18 cellular contexts compared by ENCODE assay signal in the genomic region with DNA sequence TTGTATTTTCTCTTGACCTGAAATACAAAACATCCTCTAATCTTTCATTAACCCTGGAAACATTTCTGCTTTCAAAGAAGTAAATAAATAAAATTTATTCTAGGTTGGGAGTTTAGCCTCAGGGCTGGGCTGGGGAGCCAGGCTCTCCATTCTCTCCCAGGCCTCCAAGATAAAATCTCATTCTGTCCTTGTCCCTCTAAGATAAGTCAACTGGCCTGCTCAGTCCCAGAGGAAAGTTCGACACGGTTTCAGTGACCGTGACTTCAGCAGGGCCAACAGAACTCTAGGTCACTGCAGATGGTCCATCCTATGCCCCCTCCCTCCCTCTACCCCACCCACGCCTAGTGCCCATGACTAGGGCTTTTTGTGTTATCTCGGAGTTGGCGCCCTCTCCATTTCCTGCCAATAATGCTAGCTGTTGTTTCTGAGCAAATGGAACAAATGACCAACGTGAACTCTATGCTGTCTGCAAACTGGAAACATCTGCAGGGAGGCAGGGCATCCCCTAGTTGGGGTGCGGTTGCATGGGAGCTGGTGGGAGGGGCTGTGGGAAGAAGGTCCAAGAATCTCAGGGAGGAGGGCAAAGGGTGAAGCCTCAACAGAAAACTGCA. TPM values are rescaled to one million over a fixed set of nuclear protein-coding genes. Genes with fewer than 3 reads are reported as not detected.
DNase-seq lines count a peak whose midpoint lies in the region; ATAC-seq and TF ChIP-seq lines count a peak whose summit lies in the region.
"Had no signal": no experiment of that assay in that cellular context is flagged by ENCODE, and none has a peak within 500 bp of the region (broad histone marks: within the 10 kb centered on the region; RNA-seq: fewer than 3 reads in every experiment).

No MANE protein-coding gene starts in this region.

- no peak for TF ChIP-seq POLR2A in heart left ventricle (IDR thresholded peaks at IDR 0.05)

- no peaks in the 10 kb centered on the region for H3K9me3 Mint-ChIP-seq in CD14-positive monocyte
- H3K9me3 Mint-ChIP-seq: activated CD4-positive, alpha-beta memory T cell treated with anti-CD3 and anti-CD28 coated beads for 36 hours; natural killer cell treated with Interleukin-12 subunit alpha and Interleukin-12 subunit beta and Interleukin-15 and Interleukin-18, amount 100 ng/mL, for 72 hours had no signal

- peaks cover 29% of the 10 kb centered on the region for H3K4me1 Mint-ChIP-seq in CD14-positive monocyte

- WGBS in heart left ventricle, 4 donors: 52 to 62% (median 56%) methylated on average over 8 of the region's 8 CpGs

- no peak for ATAC-seq in heart left ventricle
- no peak for ATAC-seq in HG02623 (IDR thresholded peaks at IDR 0.05; ENCODE audit: unreplicated experiment)
- no peak for ATAC-seq in HG03039 (IDR thresholded peaks at IDR 0.05; ENCODE audit: unreplicated experiment)
- ATAC-seq: natural killer cell treated with Interleukin-12 subunit alpha and Interleukin-12 subunit beta and Interleukin-15 and Interleukin-18, amount 100 ng/mL, for 72 hours had no signal

- H3K27ac ChIP-seq in heart left ventricle (peak overlapping the region in 7 of 12 donors; percentile 23 to 96 (median 48)), substantia nigra (ENCODE audit: low read depth, low read length, poor library complexity, severe bottlenecking) (peak overlapping the region; percentile 50)

- intact Hi-C loops in heart left ventricle (cut with DNase I): loop anchor here in 3 of 10 donors (10.0 kb wide), 2 partner anchors 81 to 111 kb away; no protein-coding TSS in a partner anchor
- intact Hi-C loops in cardiac septum (cut with DNase I): loop anchor here (10.0 kb wide), 1 partner anchor 111 kb away; no protein-coding TSS in a partner anchor
- intact Hi-C loops in CD14-positive monocyte (cut with micrococcal nuclease): no loop called here

- no peaks in the 10 kb centered on the region for H3K36me3 Mint-ChIP-seq in CD14-positive monocyte
- H3K36me3 Mint-ChIP-seq: activated CD4-positive, alpha-beta memory T cell treated with anti-CD3 and anti-CD28 coated beads for 36 hours; natural killer cell treated with Interleukin-12 subunit alpha and Interleukin-12 subunit beta and Interleukin-15 and Interleukin-18, amount 100 ng/mL, for 72 hours had no signal

- H3K36me3 ChIP-seq in heart left ventricle: no peaks in the 10 kb centered on the region

- peaks cover 0 to 3% (median 1%) of the 10 kb centered on the region in 3 donors for H3K27me3 Mint-ChIP-seq in CD14-positive monocyte (ENCODE audit: low read depth in 3 of 3)
- H3K27me3 Mint-ChIP-seq: activated CD4-positive, alpha-beta memory T cell treated with anti-CD3 and anti-CD28 coated beads for 36 hours; natural killer cell treated with Interleukin-12 subunit alpha and Interleukin-12 subunit beta and Interleukin-15 and Interleukin-18, amount 100 ng/mL, for 72 hours had no signal

- no peak for TF ChIP-seq CTCF in heart left ventricle (IDR thresholded peaks at IDR 0.05)
- no peak for TF ChIP-seq CTCF in CD14-positive monocyte (IDR thresholded peaks at IDR 0.05)

- no peak overlapping the region for H3K27ac Mint-ChIP-seq in CD14-positive monocyte
- H3K27ac Mint-ChIP-seq: activated CD4-positive, alpha-beta memory T cell treated with anti-CD3 and anti-CD28 coated beads for 36 hours had no signal

- no peak overlapping the region for H3K4me3 Mint-ChIP-seq in CD14-positive monocyte
- H3K4me3 Mint-ChIP-seq: activated CD4-positive, alpha-beta memory T cell treated with anti-CD3 and anti-CD28 coated beads for 36 hours; natural killer cell treated with Interleukin-12 subunit alpha and Interleukin-12 subunit beta and Interleukin-15 and Interleukin-18, amount 100 ng/mL, for 72 hours had no signal

- peaks cover 12 to 99% (median 60%) of the 10 kb centered on the region in 12 donors for H3K4me1 ChIP-seq in heart left ventricle

- H3K9me3 ChIP-seq in heart left ventricle: no peaks in the 10 kb centered on the region

- peak in 3 of 5 donors; percentile 32 to 60 (median 33) for DNase-seq in heart left ventricle
- DNase-seq in cardiac septum (ENCODE audit: low spot score): no peak
- peak in 37 of 58 donors; percentile 17 to 88 (median 58) for DNase-seq in anterior cingulate cortex (lab: John Stamatoyannopoulos, UW)
- peak in 27 of 51 donors; percentile 18 to 85 (median 63) for DNase-seq in hypothalamus (lab: John Stamatoyannopoulos, UW)
- DNase-seq in substantia nigra (lab: John Stamatoyannopoulos, UW): peak in 37 of 49 donors; percentile 33 to 88 (median 63)
- no peak for DNase-seq in CD14-positive monocyte (ENCODE audit: low spot score)
- DNase-seq: ACHN; activated CD4-positive, alpha-beta memory T cell treated with anti-CD3 and anti-CD28 coated beads for 36 hours; activated naive CD4-positive, alpha-beta T cell; DMS153; NCI-H2171; OCI-M1; stimulated activated CD4-positive, alpha-beta T cell treated with anti-CD3 and anti-CD28 coated beads, Interleukin-12 subunit alpha, Interleukin-12 subunit beta, amount 100 ng/mL, for 4 hours had no signal

- no peaks in the 10 kb centered on the region for H3K27me3 ChIP-seq in heart left ventricle

- no peak overlapping the region for H3K4me3 ChIP-seq in heart left ventricle

RNA-seq across cellular contexts. Expression of a gene that starts 10.1 kb away (rescaled TPM):
- total RNA-seq in heart left ventricle (1 to 10 TPM in 7 of 9 donors, under 1 TPM in 2; 0.12 to 6.2 (median 2.2) TPM), cardiac septum (0.51 TPM)
- polyA plus RNA-seq in heart left ventricle (1 to 10 TPM; 1.2 to 1.5 TPM), CD14-positive monocyte (1 to 10 TPM; 1.1 to 2.7 TPM)
- total RNA-seq: chondrocyte; kidney epithelial cell; natural killer cell treated with Interleukin-12 subunit alpha and Interleukin-12 subunit beta and Interleukin-15 and Interleukin-18, amount 100 ng/mL, for 72 hours had no signal

RNA-seq across cellular contexts. Expression of a gene that starts 10.1 kb away (rescaled TPM):
- total RNA-seq in heart left ventricle (10 to 100 TPM in 1 of 9 donors, 1 to 10 TPM in 4, under 1 TPM in 2, not detected in 2; 0.46 to 26.4 (median 2.2) TPM), cardiac septum (0.32 TPM)
- polyA plus RNA-seq in heart left ventricle (1 to 10 TPM; 1.1 TPM), CD14-positive monocyte (1 to 10 TPM; 2.1 to 3.1 TPM)
- total RNA-seq: chondrocyte; kidney epithelial cell; natural killer cell treated with Interleukin-12 subunit alpha and Interleukin-12 subunit beta and Interleukin-15 and Interleukin-18, amount 100 ng/mL, for 72 hours had no signal

RNA-seq across cellular contexts. Expression of a gene that starts 39.7 kb away (rescaled TPM):
- 10 to 100 TPM in 2 of 9 donors, 1 to 10 TPM in 7; 2.3 to 45.1 (median 6.5) TPM for total RNA-seq in heart left ventricle
- 1 to 10 TPM; 6.8 to 9.3 TPM for polyA plus RNA-seq in heart left ventricle
- total RNA-seq in cardiac septum: 2.6 TPM
- polyA plus RNA-seq in CD14-positive monocyte: 100 to 1,000 TPM; 630 to 744 TPM

Comparison
In these comparisons a context has a peak if more than half of its experiments do, and no peak if none do; other contexts are left out.
1. DNase-seq: peak in heart left ventricle (3 of 5), anterior cingulate cortex (37 of 58), hypothalamus (27 of 51) and substantia nigra (37 of 49); none in cardiac septum (single experiment) and CD14-positive monocyte (single experiment).